Comparison of ENCODE assay signal across 1 cellular context in the genomic region with DNA sequence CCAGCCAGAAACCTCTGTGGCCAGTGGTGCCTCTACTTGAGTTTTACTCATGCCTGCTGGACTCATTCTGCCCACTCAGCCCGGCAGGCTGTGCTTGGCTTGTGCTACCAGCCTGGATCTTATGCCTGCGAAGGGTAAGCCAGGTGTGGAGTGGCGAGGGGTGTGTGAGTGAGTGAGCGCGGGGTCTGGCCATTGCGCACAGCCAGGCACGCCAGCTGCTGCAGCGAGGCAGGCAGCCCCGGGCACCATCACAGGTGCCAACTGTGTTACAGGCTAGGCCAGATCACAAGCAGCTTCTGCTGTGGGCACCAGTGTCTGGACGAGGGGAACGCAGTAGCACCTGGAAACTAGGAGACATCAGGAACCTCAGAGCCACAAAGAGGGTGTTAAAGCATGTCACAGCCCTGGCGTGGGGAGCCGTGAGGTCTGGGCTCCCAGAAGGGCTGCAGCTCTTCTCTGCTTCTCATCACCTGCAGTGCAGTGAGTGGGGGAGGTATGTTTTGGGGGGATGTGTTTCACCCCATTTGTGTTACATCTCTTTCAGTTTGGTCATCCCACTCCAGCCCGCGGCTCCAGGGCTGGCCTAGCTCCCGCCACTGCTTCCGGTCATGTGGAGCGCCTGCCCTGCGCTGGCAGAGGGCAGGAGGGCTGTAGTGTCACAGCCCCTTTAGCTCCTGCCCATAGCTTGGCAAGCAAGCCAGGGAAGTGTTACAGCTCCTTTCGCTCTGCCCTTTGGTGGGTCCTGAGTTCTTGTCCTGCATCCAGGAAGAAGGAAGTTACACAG.
TF ChIP-seq lines count a peak whose summit lies in the region.

No MANE protein-coding gene starts in this region.

TF ChIP-seq in HepG2, 621 proteins besides CTCF, POLR2A, EP300 and RAD21:
- TF ChIP-seq TP53 (CRISPR knock-in tag; conservative IDR thresholded peaks at IDR 0.05) (no peak), HNRNPLL (IDR thresholded peaks at IDR 0.05; ENCODE audit: low read depth, low read length, poor library complexity, severe bottlenecking) (no peak), FOXO1 (CRISPR knock-in tag; IDR thresholded peaks at IDR 0.05) (no peak), ZNF614 (CRISPR knock-in tag; IDR thresholded peaks at IDR 0.05; ENCODE audit: borderline replicate concordance) (no peak), ZBTB3 (CRISPR knock-in tag; IDR thresholded peaks at IDR 0.05; ENCODE audit: borderline replicate concordance, low read depth) (no peak), NFYB (CRISPR knock-in tag; IDR thresholded peaks at IDR 0.05) (no peak), ELF1 (CRISPR knock-in tag; IDR thresholded peaks at IDR 0.05) (no peak), ELF4 (CRISPR knock-in tag; IDR thresholded peaks at IDR 0.05; ENCODE audit: borderline replicate concordance) (no peak), ZNF543 (CRISPR knock-in tag; IDR thresholded peaks at IDR 0.05) (no peak), RNF2 (conservative IDR thresholded peaks at IDR 0.05; ENCODE audit: low read depth) (no peak), HMG20B (CRISPR knock-in tag; conservative IDR thresholded peaks at IDR 0.05) (no peak)
- TF ChIP-seq, protein P1, sequence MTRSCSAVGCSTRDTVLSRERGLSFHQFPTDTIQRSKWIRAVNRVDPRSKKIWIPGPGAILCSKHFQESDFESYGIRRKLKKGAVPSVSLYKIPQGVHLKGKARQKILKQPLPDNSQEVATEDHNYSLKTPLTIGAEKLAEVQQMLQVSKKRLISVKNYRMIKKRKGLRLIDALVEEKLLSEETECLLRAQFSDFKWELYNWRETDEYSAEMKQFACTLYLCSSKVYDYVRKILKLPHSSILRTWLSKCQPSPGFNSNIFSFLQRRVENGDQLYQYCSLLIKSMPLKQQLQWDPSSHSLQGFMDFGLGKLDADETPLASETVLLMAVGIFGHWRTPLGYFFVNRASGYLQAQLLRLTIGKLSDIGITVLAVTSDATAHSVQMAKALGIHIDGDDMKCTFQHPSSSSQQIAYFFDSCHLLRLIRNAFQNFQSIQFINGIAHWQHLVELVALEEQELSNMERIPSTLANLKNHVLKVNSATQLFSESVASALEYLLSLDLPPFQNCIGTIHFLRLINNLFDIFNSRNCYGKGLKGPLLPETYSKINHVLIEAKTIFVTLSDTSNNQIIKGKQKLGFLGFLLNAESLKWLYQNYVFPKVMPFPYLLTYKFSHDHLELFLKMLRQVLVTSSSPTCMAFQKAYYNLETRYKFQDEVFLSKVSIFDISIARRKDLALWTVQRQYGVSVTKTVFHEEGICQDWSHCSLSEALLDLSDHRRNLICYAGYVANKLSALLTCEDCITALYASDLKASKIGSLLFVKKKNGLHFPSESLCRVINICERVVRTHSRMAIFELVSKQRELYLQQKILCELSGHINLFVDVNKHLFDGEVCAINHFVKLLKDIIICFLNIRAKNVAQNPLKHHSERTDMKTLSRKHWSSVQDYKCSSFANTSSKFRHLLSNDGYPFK (CRISPR knock-in tag; IDR thresholded peaks at IDR 0.05; ENCODE audit: borderline replicate concordance): no peak
- TF ChIP-seq, protein P2, sequence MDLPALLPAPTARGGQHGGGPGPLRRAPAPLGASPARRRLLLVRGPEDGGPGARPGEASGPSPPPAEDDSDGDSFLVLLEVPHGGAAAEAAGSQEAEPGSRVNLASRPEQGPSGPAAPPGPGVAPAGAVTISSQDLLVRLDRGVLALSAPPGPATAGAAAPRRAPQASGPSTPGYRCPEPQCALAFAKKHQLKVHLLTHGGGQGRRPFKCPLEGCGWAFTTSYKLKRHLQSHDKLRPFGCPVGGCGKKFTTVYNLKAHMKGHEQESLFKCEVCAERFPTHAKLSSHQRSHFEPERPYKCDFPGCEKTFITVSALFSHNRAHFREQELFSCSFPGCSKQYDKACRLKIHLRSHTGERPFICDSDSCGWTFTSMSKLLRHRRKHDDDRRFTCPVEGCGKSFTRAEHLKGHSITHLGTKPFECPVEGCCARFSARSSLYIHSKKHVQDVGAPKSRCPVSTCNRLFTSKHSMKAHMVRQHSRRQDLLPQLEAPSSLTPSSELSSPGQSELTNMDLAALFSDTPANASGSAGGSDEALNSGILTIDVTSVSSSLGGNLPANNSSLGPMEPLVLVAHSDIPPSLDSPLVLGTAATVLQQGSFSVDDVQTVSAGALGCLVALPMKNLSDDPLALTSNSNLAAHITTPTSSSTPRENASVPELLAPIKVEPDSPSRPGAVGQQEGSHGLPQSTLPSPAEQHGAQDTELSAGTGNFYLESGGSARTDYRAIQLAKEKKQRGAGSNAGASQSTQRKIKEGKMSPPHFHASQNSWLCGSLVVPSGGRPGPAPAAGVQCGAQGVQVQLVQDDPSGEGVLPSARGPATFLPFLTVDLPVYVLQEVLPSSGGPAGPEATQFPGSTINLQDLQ (CRISPR knock-in tag; IDR thresholded peaks at IDR 0.05): no peak
- TF ChIP-seq, protein P3, sequence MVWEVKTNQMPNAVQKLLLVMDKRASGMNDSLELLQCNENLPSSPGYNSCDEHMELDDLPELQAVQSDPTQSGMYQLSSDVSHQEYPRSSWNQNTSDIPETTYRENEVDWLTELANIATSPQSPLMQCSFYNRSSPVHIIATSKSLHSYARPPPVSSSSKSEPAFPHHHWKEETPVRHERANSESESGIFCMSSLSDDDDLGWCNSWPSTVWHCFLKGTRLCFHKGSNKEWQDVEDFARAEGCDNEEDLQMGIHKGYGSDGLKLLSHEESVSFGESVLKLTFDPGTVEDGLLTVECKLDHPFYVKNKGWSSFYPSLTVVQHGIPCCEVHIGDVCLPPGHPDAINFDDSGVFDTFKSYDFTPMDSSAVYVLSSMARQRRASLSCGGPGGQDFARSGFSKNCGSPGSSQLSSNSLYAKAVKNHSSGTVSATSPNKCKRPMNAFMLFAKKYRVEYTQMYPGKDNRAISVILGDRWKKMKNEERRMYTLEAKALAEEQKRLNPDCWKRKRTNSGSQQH (CRISPR knock-in tag; IDR thresholded peaks at IDR 0.05; ENCODE audit: low read depth): no peak
- TF ChIP-seq, protein P4, sequence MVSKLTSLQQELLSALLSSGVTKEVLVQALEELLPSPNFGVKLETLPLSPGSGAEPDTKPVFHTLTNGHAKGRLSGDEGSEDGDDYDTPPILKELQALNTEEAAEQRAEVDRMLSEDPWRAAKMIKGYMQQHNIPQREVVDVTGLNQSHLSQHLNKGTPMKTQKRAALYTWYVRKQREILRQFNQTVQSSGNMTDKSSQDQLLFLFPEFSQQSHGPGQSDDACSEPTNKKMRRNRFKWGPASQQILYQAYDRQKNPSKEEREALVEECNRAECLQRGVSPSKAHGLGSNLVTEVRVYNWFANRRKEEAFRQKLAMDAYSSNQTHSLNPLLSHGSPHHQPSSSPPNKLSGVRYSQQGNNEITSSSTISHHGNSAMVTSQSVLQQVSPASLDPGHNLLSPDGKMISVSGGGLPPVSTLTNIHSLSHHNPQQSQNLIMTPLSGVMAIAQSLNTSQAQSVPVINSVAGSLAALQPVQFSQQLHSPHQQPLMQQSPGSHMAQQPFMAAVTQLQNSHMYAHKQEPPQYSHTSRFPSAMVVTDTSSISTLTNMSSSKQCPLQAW (CRISPR knock-in tag; IDR thresholded peaks at IDR 0.05): no peak
TF ChIP-seq in HepG2: peak in this region for 0.
